In the genomic region with DNA sequence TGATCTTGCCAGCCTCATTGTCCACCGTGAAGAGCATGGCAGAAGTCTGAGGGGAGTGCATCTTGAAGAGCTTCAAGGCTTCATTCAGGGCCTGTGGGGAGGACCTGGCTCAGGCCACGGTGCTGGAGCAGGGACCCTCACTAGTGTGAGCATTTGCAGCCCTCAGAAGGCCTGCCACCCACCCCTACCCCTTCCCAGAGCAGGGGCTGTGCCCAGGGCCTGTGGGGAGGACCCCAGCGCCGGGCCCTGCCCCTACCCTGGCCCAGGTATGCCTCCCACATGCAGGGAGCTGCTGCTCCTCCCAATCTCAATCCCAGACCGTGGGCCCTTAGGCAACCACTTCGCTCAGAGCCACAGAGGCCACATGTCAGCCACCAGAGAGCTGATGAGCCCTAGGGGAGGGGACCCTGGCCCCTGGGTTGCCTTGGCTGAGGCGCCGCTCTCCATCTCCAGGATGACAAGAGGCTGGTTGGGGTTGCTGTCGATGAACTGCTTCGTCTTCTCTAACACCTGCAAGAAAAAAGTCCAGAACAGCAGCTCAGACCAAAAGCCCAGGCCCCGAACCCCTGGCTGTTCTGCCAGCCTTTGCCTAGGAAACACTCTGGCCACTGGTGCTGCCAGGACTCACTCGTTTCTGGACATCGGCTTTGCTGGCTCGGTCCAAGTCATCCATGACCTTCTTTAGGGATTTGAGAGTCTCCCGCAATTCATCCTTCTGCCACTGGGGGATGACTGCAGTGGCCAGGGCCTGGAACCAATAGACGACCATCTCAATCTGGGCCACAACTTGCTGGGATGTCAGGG, we compare ENCODE assay signal across 8 cellular contexts. TPM values are rescaled to one million over a fixed set of nuclear protein-coding genes. Genes with fewer than 3 reads are reported as not detected.
DNase-seq lines count a peak whose midpoint lies in the region; ATAC-seq and TF ChIP-seq lines count a peak whose summit lies in the region.

No MANE protein-coding gene starts in this region.

- no peak overlapping the region for H3K27ac ChIP-seq in ascending aorta
- H3K27ac ChIP-seq in tibial nerve = no peak overlapping the region

- H3K36me3 ChIP-seq in ascending aorta (peaks cover 61 to 62% of the 10 kb centered on the region in 2 donors), tibial nerve (peaks cover 4 to 66% (median 31%) of the 10 kb centered on the region in 3 donors)

- peaks cover 3 to 14% of the 10 kb centered on the region in 2 donors for H3K4me1 ChIP-seq in ascending aorta
- peaks cover 0 to 22% (median 15%) of the 10 kb centered on the region in 4 donors for H3K4me1 ChIP-seq in tibial nerve

- DNase-seq in SKM-1 treated with dmso at 0.1 percent for 144 hours (lab: John Stamatoyannopoulos, UW; ENCODE audit: unreplicated experiment) (peak; percentile 16), SKM-1 (lab: John Stamatoyannopoulos, UW; ENCODE audit: unreplicated experiment) (no peak), NAMALWA (ENCODE audit: low spot score) (peak; percentile 63), ascending aorta (ENCODE audit: low spot score in 2 of 2) (no peak), kidney tubule cell (ENCODE audit: low spot score) (peak; percentile 42), tibial nerve (ENCODE audit: low spot score in 2 of 2) (peak in 1 of 2 donors; percentile 18), UCSD-AML1 (lab: John Stamatoyannopoulos, UW; ENCODE audit: unreplicated experiment) (no peak)

- intact Hi-C loops in ascending aorta (cut with DNase I) = no loop called here

- no peak for TF ChIP-seq POLR2A in tibial nerve (IDR thresholded peaks at IDR 0.05)

- no peaks in the 10 kb centered on the region for H3K9me3 ChIP-seq in ascending aorta
- H3K9me3 ChIP-seq in tibial nerve = no peaks in the 10 kb centered on the region

- H3K4me3 ChIP-seq in ascending aorta = no peak overlapping the region
- no peak overlapping the region for H3K4me3 ChIP-seq in tibial nerve

- peak in 2 of 3 experiments; percentile 15 to 36 for TF ChIP-seq CTCF in ascending aorta (IDR thresholded peaks at IDR 0.05)
- peak in 4 of 5 experiments; percentile 20 to 30 (median 24) for TF ChIP-seq CTCF in tibial nerve (IDR thresholded peaks at IDR 0.05)

- no peak for ATAC-seq in HG03280 (IDR thresholded peaks at IDR 0.05; ENCODE audit: unreplicated experiment)

- 57 to 72% methylated on average over 12 to 14 of the region's 16 CpGs for WGBS in tibial nerve, 2 donors

- TF ChIP-seq EP300 in tibial nerve (IDR thresholded peaks at IDR 0.05) = no peak

- H3K27me3 ChIP-seq in ascending aorta (no peaks in the 10 kb centered on the region), tibial nerve (no peaks in the 10 kb centered on the region)

RNA-seq across cellular contexts. Expression of a gene that starts 1.8 kb away (rescaled TPM):
- total RNA-seq in ascending aorta (22.7 TPM), tibial nerve (10 to 100 TPM; 24.0 to 40.6 (median 27.4) TPM)

RNA-seq across cellular contexts. Expression of a gene that starts 35.8 kb away (rescaled TPM):
- 19.3 TPM for total RNA-seq in ascending aorta
- total RNA-seq in tibial nerve = 100 to 1,000 TPM in 1 of 4 donors, 10 to 100 TPM in 3; 69.8 to 129 (median 88.9) TPM

RNA-seq across cellular contexts. Expression of a gene that starts 45.5 kb away (rescaled TPM):
- total RNA-seq in ascending aorta (24.2 TPM), tibial nerve (10 to 100 TPM; 27.8 to 57.6 (median 30.4) TPM)

Comparison
In these comparisons a context has a peak if more than half of its experiments do, and no peak if none do; other contexts are left out.
1. DNase-seq: peak in SKM-1 treated with dmso at 0.1 percent for 144 hours (single experiment), NAMALWA (single experiment) and kidney tubule cell (single experiment); none in SKM-1 (single experiment), ascending aorta (0 of 2) and UCSD-AML1 (single experiment).